Comparison of ENCODE assay signal across 8 cellular contexts in genomic region chr9:41643571-41644221, GRCh38.
DNase-seq lines count a peak whose midpoint lies in the region; ATAC-seq and TF ChIP-seq lines count a peak whose summit lies in the region.
"Not testable (repeated sequence)": the region's sequence is repeated elsewhere in the genome, so short reads cannot be mapped to it uniquely, and the experiment has no call there.

No MANE protein-coding gene starts in this region.

- CTCF ChIA-PET in mammary epithelial cell (lab: Charles Lee; ENCODE audit: low non-redundant PET) = not testable (repeated sequence)

- H2AFZ ChIP-seq in mammary epithelial cell (ENCODE audit: low read depth, low read length) = not testable (repeated sequence)

- intact Hi-C loops in mammary epithelial cell (cut with micrococcal nuclease); uterus (cut with DNase I; ENCODE audit: low total_unique reads): not testable (repeated sequence)

- H4K20me1 ChIP-seq in mammary epithelial cell (ENCODE audit: insufficient read depth, low read length) = not testable (repeated sequence)

- H3K27me3 ChIP-seq in WERI-Rb-1 (ENCODE audit: insufficient read depth, low read depth, severe bottlenecking); mammary epithelial cell (ENCODE audit: insufficient read depth, low read length); iPS-18a (ENCODE audit: control insufficient read depth, insufficient read depth, low read length); uterus: not testable (repeated sequence)

- H3K36me3 ChIP-seq in WERI-Rb-1; mammary epithelial cell (ENCODE audit: insufficient read depth, low read length); iPS-18a (ENCODE audit: control insufficient read depth, low read depth, low read length); uterus: not testable (repeated sequence)

- H3K4me2 ChIP-seq in mammary epithelial cell (ENCODE audit: insufficient read depth, low read depth, low read length) = not testable (repeated sequence)

- not testable (repeated sequence) for H3K9ac ChIP-seq in mammary epithelial cell (ENCODE audit: insufficient read depth, low read length); iPS-18a (ENCODE audit: low read length)

- H3K27ac ChIP-seq in WERI-Rb-1 (peak overlapping the region; percentile 57; the same call in 1 of the 2 replicates), uterus (peak overlapping the region; percentile 64 to 75)
- H3K27ac ChIP-seq in mammary epithelial cell (ENCODE audit: insufficient read depth, low read depth, low read length); iPS-18a (ENCODE audit: low read length): not testable (repeated sequence)

- not testable (repeated sequence) for H3K9me3 ChIP-seq in WERI-Rb-1 (ENCODE audit: severe bottlenecking); mammary epithelial cell (replicated peaks; ENCODE audit: insufficient read depth, low read length); iPS-18a (ENCODE audit: control insufficient read depth, low read depth, low read length); uterus

- DNase-seq in NCI-H1105 treated with DMSO at 0.1 percent for 48 hours (lab: John Stamatoyannopoulos, UW) (peak; percentile 57), WERI-Rb-1 (peak; percentile 71), mammary epithelial cell (peak; percentile 82), uterus (peak; percentile 60 to 75)
- not testable (repeated sequence) for DNase-seq in retinal pigment epithelial cell (ENCODE audit: low read depth)

- WGBS in mammary epithelial cell (ENCODE audit: low coverage, missing lambda C conversion rate) = 59% methylated on average over 9 of the region's 50 CpGs

- not testable (repeated sequence) for TF ChIP-seq CTCF in WERI-Rb-1 (IDR thresholded peaks at IDR 0.05; ENCODE audit: low read depth, low read length); mammary epithelial cell (conservative IDR thresholded peaks at IDR 0.05 in 1 of 2, IDR thresholded peaks at IDR 0.05 in 1 of 2; ENCODE audit: extremely low read depth in 1 of 2, insufficient read depth in 1 of 2, low read depth in 1 of 2, low read length in 2 of 2); retinal pigment epithelial cell (conservative IDR thresholded peaks at IDR 0.05; ENCODE audit: low read depth, low read length)
- peak in 3 of 4 experiments; percentile 18 to 45 (median 36) for TF ChIP-seq CTCF in uterus (IDR thresholded peaks at IDR 0.05)

- not testable (repeated sequence) for TF ChIP-seq POLR2A in uterus (IDR thresholded peaks at IDR 0.05)

- H3K4me1 ChIP-seq in mammary epithelial cell (ENCODE audit: insufficient read depth, low read length); iPS-18a (ENCODE audit: control insufficient read depth, low read depth, low read length); uterus: not testable (repeated sequence)

- in situ Hi-C loops in mammary epithelial cell (cut with MboI; ENCODE audit: low sequenced_read_pairs in 2 of 2) = not testable (repeated sequence)

- peak overlapping the region; percentile 38 for H3K4me3 ChIP-seq in WERI-Rb-1 (ENCODE audit: low read depth, low read length)
- peak overlapping the region in 1 of 3 experiments; percentile 11 for H3K4me3 ChIP-seq in mammary epithelial cell (replicated peaks in 1 of 3; ENCODE audit: insufficient read depth in 1 of 3, low read depth in 2 of 3, low read length in 3 of 3)
- peak overlapping the region; percentile 51 for H3K4me3 ChIP-seq in iPS-18a (ENCODE audit: low read length)
- peak overlapping the region; percentile 28 for H3K4me3 ChIP-seq in retinal pigment epithelial cell (ENCODE audit: low read length)
- peak overlapping the region; percentile 30 to 33 for H3K4me3 ChIP-seq in uterus

- ATAC-seq in GM18868 (IDR thresholded peaks at IDR 0.05; ENCODE audit: unreplicated experiment) (peak; percentile 100), HG02938 (IDR thresholded peaks at IDR 0.05; ENCODE audit: unreplicated experiment) (peak; percentile 99)

- dilution Hi-C loops in mammary epithelial cell (cut with HindIII; ENCODE audit: low sequenced_read_pairs) = not testable (repeated sequence)

- BruUV-seq in mammary epithelial cell (replicated peaks; lab: Mats Ljungman, UMichigan) = TSS peak; percentile 75

- H3K79me2 ChIP-seq in mammary epithelial cell (ENCODE audit: insufficient read depth, low read length) = not testable (repeated sequence)
